Comparison of ENCODE assay signal across 8 cellular contexts in the genomic region with DNA sequence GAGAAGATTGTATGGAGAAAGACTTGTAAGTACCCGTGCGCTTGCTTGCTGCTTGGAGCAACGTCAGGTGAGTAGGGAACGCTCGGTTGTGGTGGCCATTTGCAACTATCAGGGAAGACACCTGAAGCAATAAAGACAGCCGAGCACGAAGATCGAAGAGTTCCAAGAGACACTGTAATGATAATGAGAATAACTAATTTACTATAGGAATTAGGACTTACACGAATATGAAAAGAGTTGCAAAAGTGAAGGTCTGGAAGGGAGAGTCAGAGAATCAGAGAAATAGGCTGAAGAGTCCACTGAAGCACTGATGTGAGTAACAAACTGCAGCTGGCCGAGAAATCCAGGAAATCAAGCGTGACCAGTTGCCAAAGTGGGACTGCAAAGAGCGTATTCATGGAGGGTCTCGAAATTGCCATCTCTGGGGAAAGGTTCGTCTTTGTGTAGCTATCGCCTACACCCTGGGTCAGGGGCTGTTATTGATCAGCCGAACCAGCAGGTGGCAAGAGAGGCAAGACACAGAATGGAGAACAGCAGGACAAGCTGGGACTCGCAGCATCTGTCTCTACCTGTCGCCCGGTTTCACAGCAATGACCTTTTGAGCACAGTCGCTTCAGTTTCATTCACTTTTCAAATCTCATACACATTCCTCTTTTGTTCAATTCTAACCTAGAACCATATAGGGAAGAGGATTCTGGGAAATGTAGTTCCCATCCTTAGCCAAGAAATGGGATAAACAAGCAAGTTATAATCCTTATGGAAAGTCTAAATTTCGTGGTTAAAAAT. TPM values are rescaled to one million over a fixed set of nuclear protein-coding genes. Genes with fewer than 3 reads are reported as not detected.
DNase-seq lines count a peak whose midpoint lies in the region; ATAC-seq and TF ChIP-seq lines count a peak whose summit lies in the region.

No MANE protein-coding gene starts in this region.

- ATAC-seq in GM18517 (IDR thresholded peaks at IDR 0.05; ENCODE audit: unreplicated experiment) (peak; percentile 100), HG03045 (IDR thresholded peaks at IDR 0.05; ENCODE audit: unreplicated experiment) (peak; percentile 99)

- H3K27ac ChIP-seq in 22Rv1 (peak overlapping the region; percentile 55), iPS-20b (ENCODE audit: low read length) (peak overlapping the region; percentile 57), smooth muscle cell (ENCODE audit: low read depth) (no peak overlapping the region)

- 4% methylated on average over 21 of the region's 21 CpGs for WGBS in smooth muscle cell (ENCODE audit: low lambda C conversion rate)

- H3K36me3 ChIP-seq in iPS-20b (ENCODE audit: insufficient read depth, low read depth, low read length) (no peaks in the 10 kb centered on the region), smooth muscle cell (ENCODE audit: low read depth) (no peaks in the 10 kb centered on the region)

- no peaks in the 10 kb centered on the region for H3F3A ChIP-seq in smooth muscle cell (ENCODE audit: low read depth)

- in situ Hi-C loops in T47D (cut with HindIII; ENCODE audit: low pct_unique_long_range_greater_than_20kb, low sequenced_read_pairs) = no loop called here

- peak overlapping the region; percentile 89 for H3K9ac ChIP-seq in iPS-20b (ENCODE audit: low read depth, low read length)
- H3K9ac ChIP-seq in smooth muscle cell (ENCODE audit: low read depth) = no peak overlapping the region

- peak overlapping the region; percentile 92 for H2AFZ ChIP-seq in smooth muscle cell (ENCODE audit: low read depth)

- H3K4me3 ChIP-seq in iPS-20b (ENCODE audit: low read length) (peak overlapping the region; percentile 90), smooth muscle cell (peak overlapping the region; percentile 64)

- peak; percentile 75 for DNase-seq in NCI-H2029 treated with DMSO at 0.1 percent for 48 hours (lab: John Stamatoyannopoulos, UW)
- peak; percentile 61 for DNase-seq in UCSD-AML1 (lab: John Stamatoyannopoulos, UW; ENCODE audit: unreplicated experiment)
- DNase-seq in T47D (ENCODE audit: low read depth in 1 of 2, low spot score in 1 of 2) = peak; percentile 45 to 77
- DNase-seq in smooth muscle cell (lab: John Stamatoyannopoulos, UW; ENCODE audit: unreplicated experiment) = peak; percentile 3

- H3K4me1 ChIP-seq in iPS-20b (ENCODE audit: insufficient read depth, low read length) = peaks cover 4% of the 10 kb centered on the region; the same call in 1 of the 2 replicates
- H3K4me1 ChIP-seq in smooth muscle cell (ENCODE audit: low read depth) = peaks cover 5% of the 10 kb centered on the region

- no peaks in the 10 kb centered on the region for H3K79me2 ChIP-seq in smooth muscle cell (ENCODE audit: low read depth)

- no peaks in the 10 kb centered on the region for H4K20me1 ChIP-seq in smooth muscle cell (ENCODE audit: low read depth)

- TF ChIP-seq CTCF in 22Rv1 (IDR thresholded peaks at IDR 0.05) (peak; percentile 88), smooth muscle cell (IDR thresholded peaks at IDR 0.05; ENCODE audit: borderline replicate concordance, insufficient read depth, poor library complexity, severe bottlenecking) (peak; percentile 76)

- H3K4me2 ChIP-seq in smooth muscle cell = peak overlapping the region; percentile 89

- no peaks in the 10 kb centered on the region for H3K27me3 ChIP-seq in iPS-20b (ENCODE audit: insufficient read depth, low read length)
- H3K27me3 ChIP-seq in smooth muscle cell (ENCODE audit: low read depth) = no peaks in the 10 kb centered on the region

- H3K9me3 ChIP-seq in iPS-20b (ENCODE audit: insufficient read depth, low read depth, low read length) (no peaks in the 10 kb centered on the region), smooth muscle cell (replicated peaks; ENCODE audit: low read depth) (no peaks in the 10 kb centered on the region)

RNA-seq across cellular contexts. Expression of gene PTP4A1, which starts 26.2 kb away (rescaled TPM):
- total RNA-seq in smooth muscle cell = 50.3 and 98.8 TPM in 2 replicates
- polyA plus RNA-seq in smooth muscle cell = 147 and 155 TPM in 2 replicates

RNA-seq across cellular contexts. Expression of gene PHF3, which starts 37.2 kb away (rescaled TPM):
- total RNA-seq in smooth muscle cell = 44.7 and 59.8 TPM in 2 replicates
- polyA plus RNA-seq in smooth muscle cell = 9.8 and 10.2 TPM in 2 replicates

Comparison
In these comparisons a context has a peak if more than half of its experiments do, and no peak if none do; other contexts are left out.
1. DNase-seq: peak in every context shown above with its lines; median percentile 75 in NCI-H2029 treated with DMSO at 0.1 percent for 48 hours; 61 in UCSD-AML1; 61 in T47D; 3 in smooth muscle cell.